1 cellular context compared by ENCODE assay signal in genomic region chr11:1852271-1852877, GRCh38.
TF ChIP-seq lines count a peak whose summit lies in the region.

No MANE protein-coding gene starts in this region.

TF ChIP-seq in K562, 482 proteins besides CTCF, POLR2A, EP300 and RAD21:
- 0 out of 2 replicates have a peak, but pooled peaks have one; percentile 29 for TF ChIP-seq USF1 (CRISPR knock-in tag; IDR thresholded peaks at IDR 0.05)
- no peak for TF ChIP-seq EHMT2 (IDR thresholded peaks at IDR 0.05)
